In genomic region chr10:3980139-3980538, GRCh38 we compare ENCODE assay signal across 23 cellular contexts.
A peak's percentile ranks its signal among the peaks of the same experiment; 100 is the strongest.
DNase-seq lines count a peak whose midpoint lies in the region; ATAC-seq and TF ChIP-seq lines count a peak whose summit lies in the region.
"Had no signal": no experiment of that assay in that cellular context is flagged by ENCODE, and none has a peak within 500 bp of the region (broad histone marks: within the 10 kb centered on the region; RNA-seq: fewer than 3 reads in every experiment).

No MANE protein-coding gene starts in this region.

- DNase-seq in activated naive CD4-positive, alpha-beta T cell treated with anti-CD3 and anti-CD28 coated beads, Interleukin-2, amount 50 U/mL, for 72 hours (ENCODE audit: low spot score in 2 of 2) = no peak
- DNase-seq in left colon = no peak
- no peak for DNase-seq in type B pancreatic cell (ENCODE audit: extremely low spot score, unreplicated experiment)
- DNase-seq: activated CD4-positive, alpha-beta T cell treated with anti-CD3 and anti-CD28 coated beads for 4 hours; activated effector memory CD4-positive, alpha-beta T cell treated with Interleukin-2 at 50 U/mL for 16 hours; effector CD4-positive, alpha-beta T cell; left ventricle myocardium inferior; NCI-H1105; NCI-H1930; NCI-H226; NCI-H748 treated with DMSO at 0.1 percent for 48 hours; ovary; stimulated activated CD4-positive, alpha-beta T cell treated with anti-CD3 and anti-CD28 coated beads, Interleukin-1b, Interleukin-23, amount 100 ng/mL, for 48 hours had no signal

- H3K27ac ChIP-seq in OCI-LY3 (ENCODE audit: low read length) = no peak overlapping the region
- H3K27ac ChIP-seq: BLaER1, left ventricle myocardium inferior, ovary, RWPE1, tibial nerve had no signal

- peak overlapping the region; percentile 3 for H3K4me3 Mint-ChIP-seq in activated naive CD4-positive, alpha-beta T cell treated with anti-CD3 and anti-CD28 coated beads, Interleukin-2, amount 50 U/mL, for 24 hours
- no peak overlapping the region for H3K4me3 Mint-ChIP-seq in type B pancreatic cell
- H3K4me3 Mint-ChIP-seq: brain, nephron had no signal

- TF ChIP-seq CTCF in OCI-LY3 (IDR thresholded peaks at IDR 0.05; ENCODE audit: low read depth, low read length) (no peak), type B pancreatic cell (conservative IDR thresholded peaks at IDR 0.05) (no peak)

- no peaks in the 10 kb centered on the region for H3K9me3 Mint-ChIP-seq in activated naive CD4-positive, alpha-beta T cell treated with anti-CD3 and anti-CD28 coated beads, Interleukin-2, amount 50 U/mL, for 24 hours
- peaks cover 9 to 11% of the 10 kb centered on the region in 2 donors for H3K9me3 Mint-ChIP-seq in activated naive CD4-positive, alpha-beta T cell treated with anti-CD3 and anti-CD28 coated beads, Interleukin-2, amount 50 U/mL, for 72 hours
- H3K9me3 Mint-ChIP-seq in type B pancreatic cell = peaks cover 16% of the 10 kb centered on the region

- H4K20me1 ChIP-seq in OCI-LY3 (ENCODE audit: insufficient read depth, low read length) = no peaks in the 10 kb centered on the region
- H4K20me1 ChIP-seq: BLaER1 had no signal

- H2AFZ ChIP-seq in OCI-LY3 (ENCODE audit: low read depth, low read length) = no peak overlapping the region

- peak overlapping the region; percentile 3 for H3K27ac Mint-ChIP-seq in activated naive CD4-positive, alpha-beta T cell treated with anti-CD3 and anti-CD28 coated beads, Interleukin-2, amount 50 U/mL, for 24 hours
- no peak overlapping the region for H3K27ac Mint-ChIP-seq in activated naive CD4-positive, alpha-beta T cell treated with anti-CD3 and anti-CD28 coated beads, Interleukin-2, amount 50 U/mL, for 72 hours
- H3K27ac Mint-ChIP-seq in type B pancreatic cell = peak overlapping the region; percentile 14
- H3K27ac Mint-ChIP-seq: brain had no signal

- H3K79me2 ChIP-seq in OCI-LY3 (ENCODE audit: low read length) = no peaks in the 10 kb centered on the region

- H3K4me1 Mint-ChIP-seq in activated naive CD4-positive, alpha-beta T cell treated with anti-CD3 and anti-CD28 coated beads, Interleukin-2, amount 50 U/mL, for 24 hours = peaks cover 42% of the 10 kb centered on the region
- peaks cover 7% of the 10 kb centered on the region for H3K4me1 Mint-ChIP-seq in type B pancreatic cell (ENCODE audit: unreplicated experiment)
- H3K4me1 Mint-ChIP-seq: nephron had no signal

- peaks cover 14% of the 10 kb centered on the region for H3K4me1 ChIP-seq in OCI-LY3 (ENCODE audit: low read length)
- H3K4me1 ChIP-seq: BLaER1, left ventricle myocardium inferior, tibial nerve had no signal

- no peak overlapping the region for H3K9ac ChIP-seq in OCI-LY3 (ENCODE audit: low read length)
- H3K9ac ChIP-seq: BLaER1 had no signal

- intact Hi-C loops in left colon (cut with DNase I, micrococcal nuclease) = no loop called here

- H3K9me3 ChIP-seq in OCI-LY3 (ENCODE audit: insufficient read depth, low read length) = no peaks in the 10 kb centered on the region
- H3K9me3 ChIP-seq: ovary had no signal

- H3K27me3 ChIP-seq in OCI-LY3 (ENCODE audit: low read depth, low read length) = no peaks in the 10 kb centered on the region
- H3K27me3 ChIP-seq: BLaER1, ovary, tibial nerve had no signal

- H3K27me3 Mint-ChIP-seq in activated naive CD4-positive, alpha-beta T cell treated with anti-CD3 and anti-CD28 coated beads, Interleukin-2, amount 50 U/mL, for 24 hours = no peaks in the 10 kb centered on the region
- H3K27me3 Mint-ChIP-seq in type B pancreatic cell = no peaks in the 10 kb centered on the region

- H3K36me3 ChIP-seq in OCI-LY3 (replicated peaks; ENCODE audit: low read depth, low read length) = peaks cover 3% of the 10 kb centered on the region
- H3K36me3 ChIP-seq: BLaER1, left ventricle myocardium inferior, ovary, tibial nerve had no signal

- no peak for ATAC-seq in activated naive CD4-positive, alpha-beta T cell treated with anti-CD3 and anti-CD28 coated beads, Interleukin-2, amount 50 U/mL, for 72 hours
- ATAC-seq in left colon = peak; percentile 53
- no peak for ATAC-seq in HG03045 (IDR thresholded peaks at IDR 0.05; ENCODE audit: unreplicated experiment)
- no peak for ATAC-seq in GM21515 (IDR thresholded peaks at IDR 0.05; ENCODE audit: unreplicated experiment)
- ATAC-seq: HCT116 had no signal

- no peak overlapping the region for H3K4me3 ChIP-seq in OCI-LY3 (ENCODE audit: low read length)
- H3K4me3 ChIP-seq: BLaER1, left ventricle myocardium inferior, ovary, tibial nerve had no signal

- peaks cover 2% of the 10 kb centered on the region for H3K36me3 Mint-ChIP-seq in activated naive CD4-positive, alpha-beta T cell treated with anti-CD3 and anti-CD28 coated beads, Interleukin-2, amount 50 U/mL, for 24 hours
- peaks cover 14 to 15% of the 10 kb centered on the region in 2 donors for H3K36me3 Mint-ChIP-seq in activated naive CD4-positive, alpha-beta T cell treated with anti-CD3 and anti-CD28 coated beads, Interleukin-2, amount 50 U/mL, for 72 hours
- H3K36me3 Mint-ChIP-seq in type B pancreatic cell = no peaks in the 10 kb centered on the region

- 0 out of 2 replicates have a peak overlapping the region, but pooled peaks have one; percentile 31 for H3K4me2 ChIP-seq in OCI-LY3 (ENCODE audit: low read length)
- H3K4me2 ChIP-seq: BLaER1 had no signal

Comparison
In these comparisons a context has a peak if more than half of its experiments do, and no peak if none do; other contexts are left out.
1. H3K27ac Mint-ChIP-seq: peak in activated naive CD4-positive, alpha-beta T cell treated with anti-CD3 and anti-CD28 coated beads, Interleukin-2, amount 50 U/mL, for 24 hours (single experiment) and type B pancreatic cell (single experiment); none in activated naive CD4-positive, alpha-beta T cell treated with anti-CD3 and anti-CD28 coated beads, Interleukin-2, amount 50 U/mL, for 72 hours (0 of 2).